In the genomic region with DNA sequence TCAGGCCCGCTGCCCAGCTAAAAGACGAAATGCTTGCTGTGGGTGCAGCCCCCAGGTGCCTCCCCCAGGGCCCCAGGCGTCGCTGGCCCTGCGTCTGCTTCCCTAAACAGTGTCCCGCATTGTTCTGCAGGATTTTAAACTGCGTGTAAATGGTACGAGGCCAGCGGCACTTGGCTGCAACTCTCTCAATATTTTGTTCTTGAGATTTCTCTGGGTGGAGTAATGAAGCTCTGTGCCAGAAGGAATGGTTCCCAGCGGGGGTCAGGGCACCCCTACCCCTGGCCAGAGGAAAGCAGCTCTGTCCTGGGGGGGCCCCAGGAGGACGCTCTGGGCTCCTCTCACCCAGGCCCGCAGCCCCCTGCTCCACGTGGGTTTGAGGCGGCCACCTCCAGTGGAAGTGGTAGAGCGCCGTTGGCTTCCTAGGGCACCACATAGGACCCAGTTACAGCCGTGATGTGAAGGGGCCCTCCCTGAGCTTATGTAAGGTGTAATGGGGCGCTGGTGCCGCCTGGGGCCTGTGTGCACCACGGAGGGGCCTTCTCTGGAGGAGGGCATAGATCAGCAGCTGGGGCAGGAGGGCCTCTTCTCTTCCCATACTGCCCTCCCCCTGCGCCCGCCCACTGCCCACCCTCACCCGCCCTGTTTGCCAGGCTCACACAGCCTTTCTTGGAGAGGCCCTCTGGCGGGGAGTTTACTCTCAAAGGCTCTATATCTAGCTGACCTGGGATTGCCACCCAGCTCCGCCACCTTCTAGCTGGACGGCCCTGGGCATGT, we compare ENCODE assay signal across 9 cellular contexts. TPM values are rescaled to one million over a fixed set of nuclear protein-coding genes. Genes with fewer than 3 reads are reported as not detected.
A peak's percentile ranks its signal among the peaks of the same experiment; 100 is the strongest.
DNase-seq lines count a peak whose midpoint lies in the region; ATAC-seq and TF ChIP-seq lines count a peak whose summit lies in the region.
"Had no signal": no experiment of that assay in that cellular context is flagged by ENCODE, and none has a peak within 500 bp of the region (broad histone marks: within the 10 kb centered on the region; RNA-seq: fewer than 3 reads in every experiment).

No MANE protein-coding gene starts in this region.

- TF ChIP-seq CTCF in left ventricle myocardium inferior (IDR thresholded peaks at IDR 0.05; ENCODE audit: borderline replicate concordance): peak; percentile 24

- H3K4me3 ChIP-seq in left ventricle myocardium inferior: peak overlapping the region; percentile 27
- H3K4me3 ChIP-seq: SJSA1 had no signal

- H3K27me3 ChIP-seq in left ventricle myocardium inferior (ENCODE audit: low read depth): no peaks in the 10 kb centered on the region
- H3K27me3 ChIP-seq: SJSA1 had no signal

- ATAC-seq in GM19328 (IDR thresholded peaks at IDR 0.05; ENCODE audit: unreplicated experiment): no peak
- ATAC-seq in GM21515 (IDR thresholded peaks at IDR 0.05; ENCODE audit: unreplicated experiment): no peak

- H3K9me3 ChIP-seq in left ventricle myocardium inferior (replicated peaks): no peaks in the 10 kb centered on the region
- H3K9me3 ChIP-seq: SJSA1 had no signal

- no peaks in the 10 kb centered on the region for H3K36me3 ChIP-seq in left ventricle myocardium inferior

- intact Hi-C loops in left ventricle myocardium inferior (cut with micrococcal nuclease): no loop called here

- peak in 50 of 58 donors; percentile 8 to 82 (median 47) for DNase-seq in anterior cingulate cortex (lab: John Stamatoyannopoulos, UW)
- no peak for DNase-seq in left ventricle myocardium inferior
- peak in 49 of 56 donors; percentile 21 to 85 (median 59) for DNase-seq in nucleus accumbens (lab: John Stamatoyannopoulos, UW)
- DNase-seq in ureter (ENCODE audit: low spot score): peak; percentile 51
- DNase-seq in germinal center (ENCODE audit: low spot score): no peak

- H3K27ac ChIP-seq in left ventricle myocardium inferior (replicated peaks): peak overlapping the region; percentile 75
- H3K27ac ChIP-seq: SJSA1 had no signal

- H3K4me1 ChIP-seq in left ventricle myocardium inferior: peaks cover 31% of the 10 kb centered on the region
- H3K4me1 ChIP-seq: SJSA1 had no signal

RNA-seq across cellular contexts. Expression of a gene that starts 19.8 kb away (rescaled TPM):
- total RNA-seq in left ventricle myocardium inferior (17.0 TPM), ureter (88.2 TPM)

RNA-seq across cellular contexts. Expression of a gene that starts 51.4 kb away (rescaled TPM):
- total RNA-seq in left ventricle myocardium inferior (not detected), ureter (18.4 TPM)
- total RNA-seq: SJSA1 had no signal

RNA-seq across cellular contexts. Expression of a gene that starts 58.7 kb away (rescaled TPM):
- total RNA-seq in left ventricle myocardium inferior (not detected), ureter (not detected)
- total RNA-seq: bronchial epithelial cell, SJSA1 had no signal

Comparison
In these comparisons a context has a peak if more than half of its experiments do, and no peak if none do; other contexts are left out.
1. DNase-seq: peak in anterior cingulate cortex (50 of 58), nucleus accumbens (49 of 56) and ureter (single experiment); none in left ventricle myocardium inferior (single experiment) and germinal center (single experiment).
2. RNA of a gene that starts 51.4 kb away (total RNA-seq): 18.4 TPM in ureter (single experiment); not detected in left ventricle myocardium inferior (single experiment); every median in the first group is over 10 times any median in the second.